Comparison of ENCODE assay signal across 8 cellular contexts in the genomic region with DNA sequence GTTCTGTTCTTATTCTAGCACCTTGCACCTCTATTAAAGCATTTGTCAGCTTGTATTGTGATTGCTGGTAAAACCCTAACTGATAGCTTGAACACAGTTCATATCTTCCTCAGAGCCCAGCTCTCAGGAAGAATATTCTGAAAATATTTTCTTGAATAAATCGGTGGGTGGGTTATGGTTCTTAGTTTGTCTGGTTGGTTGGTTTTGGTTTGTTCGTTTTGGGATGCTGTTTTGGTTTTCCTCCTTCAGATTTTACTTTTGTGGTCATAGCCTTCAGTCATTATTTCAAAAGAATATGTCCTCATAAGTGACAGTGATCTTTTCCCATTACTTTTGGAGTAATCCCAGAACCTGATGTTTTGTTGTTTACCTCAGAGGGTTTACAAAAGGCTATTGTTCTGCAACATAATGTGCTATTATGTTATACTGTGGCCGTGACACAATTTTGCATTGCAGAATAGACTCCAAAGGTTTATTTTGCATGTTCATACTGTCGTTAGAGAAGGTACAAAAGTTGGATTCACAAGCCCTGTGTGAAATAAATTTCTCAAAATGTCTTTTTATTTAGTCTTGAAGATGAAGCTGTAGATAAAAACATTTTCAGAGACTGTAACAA. TPM values are rescaled to one million over a fixed set of nuclear protein-coding genes. Genes with fewer than 3 reads are reported as not detected.
DNase-seq lines count a peak whose midpoint lies in the region; ATAC-seq and TF ChIP-seq lines count a peak whose summit lies in the region.

No MANE protein-coding gene starts in this region.

- ATAC-seq in heart left ventricle (no peak), left cardiac atrium (no peak), right lobe of liver (no peak), upper lobe of left lung (ENCODE audit: low FRiP score in 2 of 2) (no peak), GM19023 (IDR thresholded peaks at IDR 0.05; ENCODE audit: unreplicated experiment) (no peak)

- H3K9me3 ChIP-seq in heart left ventricle (no peaks in the 10 kb centered on the region), adipocyte (ENCODE audit: control insufficient read depth, low read length) (no peaks in the 10 kb centered on the region), right lobe of liver (no peaks in the 10 kb centered on the region), upper lobe of left lung (no peaks in the 10 kb centered on the region)

- intact Hi-C loops in heart left ventricle (cut with DNase I): loop anchor here in 4 of 10 donors (10.0 kb wide), 4 partner anchors 109 to 219 kb away; a partner anchor contains a TSS
- intact Hi-C loops in left cardiac atrium (cut with DNase I): loop anchor here in 1 of 2 donors (10.0 kb wide), 1 partner anchor 199 kb away; no protein-coding TSS in a partner anchor
- intact Hi-C loops in right lobe of liver (cut with DNase I): no loop called here

- peak overlapping the region in 9 of 12 donors; percentile 63 to 84 (median 68) for H3K4me3 ChIP-seq in heart left ventricle
- peak overlapping the region; percentile 99 for H3K4me3 ChIP-seq in adipocyte (ENCODE audit: low read length)
- peak overlapping the region; percentile 61 to 78 (median 74) for H3K4me3 ChIP-seq in right lobe of liver
- peak overlapping the region in 3 of 4 donors; percentile 54 to 69 (median 63) for H3K4me3 ChIP-seq in upper lobe of left lung

- WGBS in heart left ventricle, 4 donors: 43 to 59% (median 53%) methylated on average over 4 of the region's 4 CpGs
- 31% methylated on average over 4 of the region's 4 CpGs for WGBS in right lobe of liver (ENCODE audit: insufficient coverage, low coverage, low lambda C conversion rate, missing lambda C conversion rate)
- 25 to 32% methylated on average over 4 of the region's 4 CpGs for WGBS in upper lobe of left lung, 2 donors

- no peak for TF ChIP-seq CTCF in heart left ventricle (IDR thresholded peaks at IDR 0.05)
- TF ChIP-seq CTCF in right lobe of liver (IDR thresholded peaks at IDR 0.05): no peak
- no peak for TF ChIP-seq CTCF in upper lobe of left lung (IDR thresholded peaks at IDR 0.05)

- H3K36me3 ChIP-seq in heart left ventricle (peaks cover 2 to 45% (median 34%) of the 10 kb centered on the region in 9 donors), adipocyte (ENCODE audit: control insufficient read depth, insufficient read depth, low read length, severe bottlenecking) (peaks cover 25% of the 10 kb centered on the region), right lobe of liver (peaks cover 0 to 10% (median 0%) of the 10 kb centered on the region in 4 donors), upper lobe of left lung (peaks cover 0 to 33% (median 14%) of the 10 kb centered on the region in 4 donors)

- DNase-seq in heart left ventricle: no peak
- DNase-seq in left cardiac atrium: no peak
- peak; percentile 2 for DNase-seq in adipocyte (ENCODE audit: low read depth)
- DNase-seq in right lobe of liver: no peak
- no peak for DNase-seq in upper lobe of left lung
- DNase-seq in DMS153 (lab: John Stamatoyannopoulos, UW): no peak
- no peak for DNase-seq in NK-92 treated with Interleukin-12 subunit alpha and Interleukin-12 subunit beta, amount 100 ng/mL, for 24 hours (lab: John Stamatoyannopoulos, UW)

- H3K4me1 ChIP-seq in heart left ventricle: peaks cover 11 to 49% (median 34%) of the 10 kb centered on the region in 12 donors
- H3K4me1 ChIP-seq in adipocyte (ENCODE audit: control insufficient read depth, insufficient read depth, low read length): peaks cover 41% of the 10 kb centered on the region
- peaks cover 0 to 28% (median 14%) of the 10 kb centered on the region in 4 donors for H3K4me1 ChIP-seq in right lobe of liver
- peaks cover 29 to 36% (median 32%) of the 10 kb centered on the region in 4 donors for H3K4me1 ChIP-seq in upper lobe of left lung

- H3K9ac ChIP-seq in adipocyte (ENCODE audit: low read length): peak overlapping the region; percentile 99

- TF ChIP-seq POLR2A in heart left ventricle (IDR thresholded peaks at IDR 0.05): no peak
- no peak for TF ChIP-seq POLR2A in right lobe of liver (IDR thresholded peaks at IDR 0.05)
- no peak for TF ChIP-seq POLR2A in upper lobe of left lung (IDR thresholded peaks at IDR 0.05)

- H3K27me3 ChIP-seq in heart left ventricle: no peaks in the 10 kb centered on the region
- no peaks in the 10 kb centered on the region for H3K27me3 ChIP-seq in adipocyte (replicated peaks; ENCODE audit: control insufficient read depth, insufficient read depth, low read length)
- H3K27me3 ChIP-seq in right lobe of liver: no peaks in the 10 kb centered on the region
- H3K27me3 ChIP-seq in upper lobe of left lung: no peaks in the 10 kb centered on the region

- H3K27ac ChIP-seq in heart left ventricle: peak overlapping the region in 11 of 12 donors; percentile 91 to 99 (median 96)
- H3K27ac ChIP-seq in right lobe of liver: peak overlapping the region; percentile 96 to 99 (median 96)
- peak overlapping the region; percentile 95 to 99 (median 96) for H3K27ac ChIP-seq in upper lobe of left lung

- TF ChIP-seq EP300 in upper lobe of left lung (IDR thresholded peaks at IDR 0.05): no peak

RNA-seq across cellular contexts. Expression of a gene that starts 2.7 kb away (rescaled TPM):
- 10 to 100 TPM; 17.2 to 30.8 (median 19.9) TPM for total RNA-seq in heart left ventricle
- polyA plus RNA-seq in heart left ventricle: 10 to 100 TPM in 1 of 2 donors, 1 to 10 TPM in 1; 9.3 to 23.0 TPM
- 10 to 100 TPM; 19.9 to 28.3 TPM for total RNA-seq in left cardiac atrium
- total RNA-seq in right lobe of liver: 10 to 100 TPM; 12.9 to 22.4 (median 15.7) TPM
- total RNA-seq in upper lobe of left lung: 100 to 1,000 TPM in 4 of 6 donors, 10 to 100 TPM in 2; 50.2 to 242 (median 119) TPM

RNA-seq across cellular contexts. Expression of a gene that starts 2.9 kb away (rescaled TPM):
- total RNA-seq in heart left ventricle (10 to 100 TPM in 7 of 9 donors, 1 to 10 TPM in 2; 8.8 to 30.2 (median 17.4) TPM), left cardiac atrium (10 to 100 TPM; 15.2 to 18.0 TPM), right lobe of liver (10 to 100 TPM; 11.4 to 37.6 (median 18.4) TPM), upper lobe of left lung (100 to 1,000 TPM in 3 of 6 donors, 10 to 100 TPM in 3; 67.3 to 295 (median 99.8) TPM)
- 1 to 10 TPM; 6.8 to 8.4 TPM for polyA plus RNA-seq in heart left ventricle
